Comparison of ENCODE assay signal across 8 cellular contexts in the genomic region with DNA sequence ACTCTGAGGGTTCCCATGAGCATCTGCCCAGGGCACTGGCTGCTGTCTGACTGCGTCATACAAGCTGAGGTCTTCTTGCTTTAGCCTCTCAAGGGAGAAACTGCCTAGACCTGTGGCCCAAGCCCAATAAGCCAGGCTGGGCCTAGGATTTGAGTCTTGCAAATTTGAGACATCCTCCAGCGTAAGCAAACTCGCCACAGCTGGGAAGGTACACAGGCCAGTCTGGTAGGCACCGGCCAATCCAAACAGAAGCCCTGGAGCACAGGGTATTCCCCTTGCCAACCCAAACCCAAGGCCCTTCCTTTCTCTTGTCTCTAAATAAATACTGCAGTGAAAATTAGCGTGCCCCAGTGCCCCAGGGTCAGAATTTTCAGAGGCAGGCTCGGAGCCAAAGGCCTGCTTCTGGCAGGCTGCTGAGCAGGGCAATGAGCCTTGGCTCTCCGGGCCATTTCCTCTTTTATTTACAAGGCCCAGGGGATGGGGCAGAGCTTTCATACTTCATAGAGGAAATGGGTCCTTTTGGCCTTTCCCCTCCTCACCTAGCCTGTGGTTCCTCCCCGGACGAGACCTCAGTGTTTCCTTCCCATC. TPM values are rescaled to one million over a fixed set of nuclear protein-coding genes. Genes with fewer than 3 reads are reported as not detected.
DNase-seq lines count a peak whose midpoint lies in the region; ATAC-seq and TF ChIP-seq lines count a peak whose summit lies in the region.

No MANE protein-coding gene starts in this region.

- no peak for DNase-seq in CD4-positive, CD25-positive, alpha-beta regulatory T cell
- DNase-seq in PC-9 (peak in 1 of 2 experiments; percentile 61), fibroblast of lung (ENCODE audit: low read depth in 2 of 2) (peak; percentile 28 to 45), prostate gland (ENCODE audit: low spot score) (peak; percentile 78)
- DNase-seq in NK-92 treated with Interleukin-12 subunit alpha and Interleukin-12 subunit beta, amount 100 ng/mL, for 24 hours (lab: John Stamatoyannopoulos, UW): no peak
- no peak for DNase-seq in stimulated activated CD4-positive, alpha-beta T cell treated with anti-CD3 and anti-CD28 coated beads, Interleukin-1b, Interleukin-23, amount 100 ng/mL, for 48 hours

- H3K4me3 Mint-ChIP-seq in CD4-positive, CD25-positive, alpha-beta regulatory T cell: no peak overlapping the region

- H3F3A ChIP-seq in PC-9 (ENCODE audit: insufficient read depth, low read depth): peaks cover 11% of the 10 kb centered on the region

- intact Hi-C loops in PC-9 (cut with micrococcal nuclease; ENCODE audit: unreplicated experiment) (no loop called here), prostate gland (cut with DNase I) (loop anchor here (1.0 to 10.0 kb wide), 3 partner anchors 35 to 338 kb away; no protein-coding TSS in a partner anchor)

- H3K9me3 ChIP-seq in CD4-positive, CD25-positive, alpha-beta regulatory T cell (ENCODE audit: control insufficient read depth in 2 of 2, low read length in 2 of 2): no peaks in the 10 kb centered on the region
- no peaks in the 10 kb centered on the region for H3K9me3 ChIP-seq in PC-9 (ENCODE audit: insufficient read depth, low read depth)
- no peaks in the 10 kb centered on the region for H3K9me3 ChIP-seq in fibroblast of lung (ENCODE audit: control insufficient read depth, insufficient read depth, low read depth, low read length)
- H3K9me3 ChIP-seq in prostate gland: no peaks in the 10 kb centered on the region

- WGBS in prostate gland: 23% methylated on average over 9 of the region's 9 CpGs

- H4K20me1 ChIP-seq in PC-9 (ENCODE audit: insufficient read depth) (no peaks in the 10 kb centered on the region), fibroblast of lung (ENCODE audit: control insufficient read depth, extremely low read depth, insufficient read depth, low read length) (no peaks in the 10 kb centered on the region)

- peak overlapping the region; percentile 4 to 20 (median 5) for H3K27ac Mint-ChIP-seq in CD4-positive, CD25-positive, alpha-beta regulatory T cell

- no peaks in the 10 kb centered on the region for H3K27me3 ChIP-seq in CD4-positive, CD25-positive, alpha-beta regulatory T cell (ENCODE audit: control insufficient read depth, insufficient read depth, low read length)
- H3K27me3 ChIP-seq in PC-9 (ENCODE audit: insufficient read depth, low read depth): no peaks in the 10 kb centered on the region
- H3K27me3 ChIP-seq in fibroblast of lung (ENCODE audit: control insufficient read depth, insufficient read depth, low read length): no peaks in the 10 kb centered on the region
- H3K27me3 ChIP-seq in prostate gland (replicated peaks; ENCODE audit: insufficient read depth): no peaks in the 10 kb centered on the region

- no peaks in the 10 kb centered on the region for H3K27me3 Mint-ChIP-seq in CD4-positive, CD25-positive, alpha-beta regulatory T cell

- no peak overlapping the region for H3K27ac ChIP-seq in CD4-positive, CD25-positive, alpha-beta regulatory T cell (ENCODE audit: insufficient read depth, low read length, poor library complexity, severe bottlenecking)
- H3K27ac ChIP-seq in PC-9: 0 out of 2 replicates have a peak overlapping the region, but pooled peaks have one; percentile 19
- no peak overlapping the region for H3K27ac ChIP-seq in fibroblast of lung (ENCODE audit: insufficient read depth, low read length)
- peak overlapping the region; percentile 6 to 32 for H3K27ac ChIP-seq in prostate gland

- TF ChIP-seq CTCF in PC-9 (conservative IDR thresholded peaks at IDR 0.05) (no peak), fibroblast of lung (conservative IDR thresholded peaks at IDR 0.05 in 1 of 2, IDR thresholded peaks at IDR 0.05 in 1 of 2; ENCODE audit: low read depth in 1 of 2, low read length in 2 of 2) (no peak), prostate gland (IDR thresholded peaks at IDR 0.05) (no peak)

- no peak overlapping the region for H3K9ac ChIP-seq in fibroblast of lung (ENCODE audit: insufficient read depth, low read length)

- no peak overlapping the region for H3K4me3 ChIP-seq in CD4-positive, CD25-positive, alpha-beta regulatory T cell (ENCODE audit: low read depth, low read length)
- no peak overlapping the region for H3K4me3 ChIP-seq in PC-9
- H3K4me3 ChIP-seq in fibroblast of lung (replicated peaks in 1 of 4; ENCODE audit: control extremely low read depth in 1 of 4, insufficient read depth in 1 of 4, low read depth in 3 of 4, low read length in 4 of 4): no peak overlapping the region
- H3K4me3 ChIP-seq in prostate gland: no peak overlapping the region

- peaks cover 44% of the 10 kb centered on the region for H3K36me3 Mint-ChIP-seq in CD4-positive, CD25-positive, alpha-beta regulatory T cell

- H3K9me2 ChIP-seq in PC-9 (ENCODE audit: insufficient read depth): no peaks in the 10 kb centered on the region

- peaks cover 11% of the 10 kb centered on the region for H3K4me1 ChIP-seq in CD4-positive, CD25-positive, alpha-beta regulatory T cell (ENCODE audit: control insufficient read depth, insufficient read depth, low read length, poor library complexity, severe bottlenecking)
- H3K4me1 ChIP-seq in PC-9 (replicated peaks; ENCODE audit: insufficient read depth) (no peaks in the 10 kb centered on the region), fibroblast of lung (ENCODE audit: control insufficient read depth, extremely low read depth, insufficient read depth, low read length) (peaks cover 2% of the 10 kb centered on the region), prostate gland (replicated peaks) (peaks cover 11% of the 10 kb centered on the region)

- no TSS peak for BruUV-seq in PC-9 (replicated peaks; lab: Mats Ljungman, UMichigan)

- peaks cover 6 to 19% (median 9%) of the 10 kb centered on the region in 4 donors for H3K4me1 Mint-ChIP-seq in CD4-positive, CD25-positive, alpha-beta regulatory T cell

- POLR2A ChIA-PET in PC-9 (lab: Charles Lee; ENCODE audit: unreplicated experiment): no interaction called here

- ATAC-seq in CD4-positive, CD25-positive, alpha-beta regulatory T cell (ENCODE audit: low read depth in 2 of 2): no peak
- peak; percentile 55 for ATAC-seq in GM21619 (IDR thresholded peaks at IDR 0.05; ENCODE audit: unreplicated experiment)
- no peak for ATAC-seq in GM19455 (IDR thresholded peaks at IDR 0.05; ENCODE audit: unreplicated experiment)

- peaks cover 34% of the 10 kb centered on the region for H3K36me3 ChIP-seq in CD4-positive, CD25-positive, alpha-beta regulatory T cell (ENCODE audit: control insufficient read depth, insufficient read depth, low read length)
- H3K36me3 ChIP-seq in PC-9 (ENCODE audit: low read depth): peaks cover 21% of the 10 kb centered on the region
- peaks cover 44% of the 10 kb centered on the region for H3K36me3 ChIP-seq in fibroblast of lung (ENCODE audit: control insufficient read depth, insufficient read depth, low read length)
- peaks cover 0 to 21% of the 10 kb centered on the region in 2 donors for H3K36me3 ChIP-seq in prostate gland

- no peak overlapping the region for H3K4me2 ChIP-seq in PC-9
- no peak overlapping the region for H3K4me2 ChIP-seq in fibroblast of lung (ENCODE audit: extremely low read depth, insufficient read depth, low read length)

- no peak overlapping the region for H2AFZ ChIP-seq in PC-9
- H2AFZ ChIP-seq in fibroblast of lung (ENCODE audit: low read length): no peak overlapping the region

- peaks cover 0 to 3% (median 0%) of the 10 kb centered on the region in 7 donors for H3K9me3 Mint-ChIP-seq in CD4-positive, CD25-positive, alpha-beta regulatory T cell

- TF ChIP-seq POLR2A in prostate gland (IDR thresholded peaks at IDR 0.05): no peak

- H3K79me2 ChIP-seq in PC-9 (ENCODE audit: low read depth) (no peaks in the 10 kb centered on the region), fibroblast of lung (ENCODE audit: control insufficient read depth, insufficient read depth, low read length) (no peaks in the 10 kb centered on the region)

- CTCF ChIA-PET in PC-9 (lab: Charles Lee): interaction anchor here (0.7 kb wide), 1 partner anchor 8 kb away, joined by 4 read pairs; no protein-coding TSS in a partner anchor

RNA-seq across cellular contexts. Expression of gene POLR1A, which starts 33.3 kb away (rescaled TPM):
- total RNA-seq in CD4-positive, CD25-positive, alpha-beta regulatory T cell: 23.9 TPM
- 1 to 10 TPM; 1.3 to 3.0 (median 2.3) TPM for polyA plus RNA-seq in CD4-positive, CD25-positive, alpha-beta regulatory T cell
- total RNA-seq in PC-9 (2021): 23.1 and 29.7 TPM in 2 replicates
- total RNA-seq in fibroblast of lung: 9.2 and 9.4 TPM in 2 replicates
- 9.9 and 11.9 TPM in 2 replicates for polyA plus RNA-seq in fibroblast of lung
- polyA plus RNA-seq in fibroblast of lung (2012): 20.5 and 22.8 TPM in 2 replicates
- 35.0 and 47.9 TPM in 2 replicates for polyA minus RNA-seq in fibroblast of lung (ENCODE audit: low replicate concordance)
- total RNA-seq in prostate gland: 10 to 100 TPM; 13.0 to 27.4 TPM

RNA-seq across cellular contexts. Expression of gene PTCD3, which starts 33.7 kb away (rescaled TPM):
- 147 TPM for total RNA-seq in CD4-positive, CD25-positive, alpha-beta regulatory T cell
- 10 to 100 TPM; 39.6 to 47.3 (median 44.5) TPM for polyA plus RNA-seq in CD4-positive, CD25-positive, alpha-beta regulatory T cell
- total RNA-seq in PC-9 (2021): 64.5 and 82.7 TPM in 2 replicates
- total RNA-seq in fibroblast of lung: 66.9 and 68.1 TPM in 2 replicates
- polyA plus RNA-seq in fibroblast of lung: 58.6 and 59.3 TPM in 2 replicates
- polyA plus RNA-seq in fibroblast of lung (2012): 28.4 and 30.5 TPM in 2 replicates
- 7.1 and 21.4 TPM in 2 replicates for polyA minus RNA-seq in fibroblast of lung (ENCODE audit: low replicate concordance)
- total RNA-seq in prostate gland: 10 to 100 TPM; 64.1 to 95.1 TPM

Comparison
In these comparisons a context has a peak if more than half of its experiments do, and no peak if none do; other contexts are left out.
1. DNase-seq: peak in fibroblast of lung (2 of 2) and prostate gland (single experiment); none in CD4-positive, CD25-positive, alpha-beta regulatory T cell (0 of 3), NK-92 treated with Interleukin-12 subunit alpha and Interleukin-12 subunit beta, amount 100 ng/mL, for 24 hours (single experiment) and stimulated activated CD4-positive, alpha-beta T cell treated with anti-CD3 and anti-CD28 coated beads, Interleukin-1b, Interleukin-23, amount 100 ng/mL, for 48 hours (single experiment).
2. H3K27ac ChIP-seq: peak in PC-9 (single experiment) and prostate gland (2 of 2); none in CD4-positive, CD25-positive, alpha-beta regulatory T cell (single experiment) and fibroblast of lung (single experiment).